ENCODE assay signal across 1 cellular context in genomic region chr1:26900001-26900814, GRCh38.
A peak's percentile ranks its signal among the peaks of the same experiment; 100 is the strongest.
TF ChIP-seq lines count a peak whose summit lies in the region.

Gene GPATCH3 (minus strand): TSS chr1:26900467. CDS start chr1:26900442, 25 bp downstream.

TF ChIP-seq in HepG2, 621 proteins besides CTCF, POLR2A, EP300 and RAD21 (continued from another document and continues in another):
- TF ChIP-seq ZNF770 (CRISPR knock-in tag; IDR thresholded peaks at IDR 0.05) (0 out of 2 replicates have a peak, but pooled peaks have one; percentile 22), ZNF121 (CRISPR knock-in tag; IDR thresholded peaks at IDR 0.05) (0 out of 2 replicates have a peak, but pooled peaks have one; percentile 18), ZBTB21 (CRISPR knock-in tag; IDR thresholded peaks at IDR 0.05) (no peak), NONO (IDR thresholded peaks at IDR 0.05) (no peak), NONO (CRISPR knock-in tag; conservative IDR thresholded peaks at IDR 0.05) (peak; percentile 76), ZBTB38 (CRISPR knock-in tag; IDR thresholded peaks at IDR 0.05) (no peak), ZNF83 (CRISPR knock-in tag; IDR thresholded peaks at IDR 0.05; ENCODE audit: borderline replicate concordance) (no peak), IRF2 (CRISPR knock-in tag; IDR thresholded peaks at IDR 0.05) (peak; percentile 76), ATF1 (CRISPR knock-in tag; IDR thresholded peaks at IDR 0.05) (peak; percentile 60; the same call in 1 of the 2 replicates), ZNF12 (CRISPR knock-in tag; IDR thresholded peaks at IDR 0.05) (peak; percentile 62), PCBP1 (IDR thresholded peaks at IDR 0.05; ENCODE audit: borderline replicate concordance, low read depth, low read length) (0 out of 2 replicates have a peak, but pooled peaks have one; percentile 31), ZNF572 (CRISPR knock-in tag; IDR thresholded peaks at IDR 0.05) (no peak), KDM3A (CRISPR knock-in tag; IDR thresholded peaks at IDR 0.05; ENCODE audit: low read depth) (no peak), ZNF772 (CRISPR knock-in tag; IDR thresholded peaks at IDR 0.05) (peak; percentile 95), KMT2B (CRISPR knock-in tag; IDR thresholded peaks at IDR 0.05) (peak; percentile 92), ZNF766 (CRISPR knock-in tag; IDR thresholded peaks at IDR 0.05; ENCODE audit: borderline replicate concordance) (no peak), ZSCAN5A (CRISPR knock-in tag; IDR thresholded peaks at IDR 0.05; ENCODE audit: borderline replicate concordance) (peak; percentile 84; the same call in 1 of the 2 replicates), ZNF563 (CRISPR knock-in tag; IDR thresholded peaks at IDR 0.05) (peak; percentile 75; the same call in 1 of the 2 replicates), IRX3 (CRISPR knock-in tag; IDR thresholded peaks at IDR 0.05; ENCODE audit: borderline replicate concordance, low read depth) (peak; percentile 83; the same call in 1 of the 2 replicates), HDAC1 (CRISPR knock-in tag; IDR thresholded peaks at IDR 0.05) (peak; percentile 99), ARID3A (IDR thresholded peaks at IDR 0.05; ENCODE audit: low read depth, low read length) (no peak), ATRX (CRISPR knock-in tag; IDR thresholded peaks at IDR 0.05; ENCODE audit: borderline replicate concordance) (no peak), ZNF501 (CRISPR knock-in tag; IDR thresholded peaks at IDR 0.05) (peak; percentile 78), RORA (CRISPR knock-in tag; IDR thresholded peaks at IDR 0.05) (no peak), MYNN (CRISPR knock-in tag; IDR thresholded peaks at IDR 0.05; ENCODE audit: low read depth) (no peak; the same call in 1 of the 2 replicates), ZNF564 (CRISPR knock-in tag; IDR thresholded peaks at IDR 0.05) (no peak), BRF2 (CRISPR knock-in tag; IDR thresholded peaks at IDR 0.05) (peak; percentile 72; the same call in 1 of the 2 replicates), ZSCAN20 (CRISPR knock-in tag; IDR thresholded peaks at IDR 0.05; ENCODE audit: borderline replicate concordance) (no peak), ZNF274 (CRISPR knock-in tag; IDR thresholded peaks at IDR 0.05) (0 out of 2 replicates have a peak, but pooled peaks have one; percentile 44), ZNF383 (CRISPR knock-in tag; IDR thresholded peaks at IDR 0.05; ENCODE audit: borderline replicate concordance) (no peak), ZNF253 (CRISPR knock-in tag; IDR thresholded peaks at IDR 0.05; ENCODE audit: borderline replicate concordance) (no peak), SNAPC2 (CRISPR knock-in tag; IDR thresholded peaks at IDR 0.05) (peak; percentile 77; the same call in 1 of the 2 replicates), ZMAT3 (CRISPR knock-in tag; conservative IDR thresholded peaks at IDR 0.05) (peak; percentile 77), RBFOX2 (IDR thresholded peaks at IDR 0.05; ENCODE audit: low read depth, low read length) (0 out of 2 replicates have a peak, but pooled peaks have one; percentile 41), TERF1 (CRISPR knock-in tag; IDR thresholded peaks at IDR 0.05) (no peak), ZBTB26 (CRISPR knock-in tag; IDR thresholded peaks at IDR 0.05; ENCODE audit: borderline replicate concordance) (peak; percentile 56; the same call in 1 of the 2 replicates), JUND (CRISPR knock-in tag; IDR thresholded peaks at IDR 0.05) (no peak), NCOA5 (CRISPR knock-in tag; IDR thresholded peaks at IDR 0.05) (no peak), ZBTB43 (CRISPR knock-in tag; conservative IDR thresholded peaks at IDR 0.05) (no peak; the same call in 1 of the 2 replicates), TIGD3 (CRISPR knock-in tag; IDR thresholded peaks at IDR 0.05; ENCODE audit: borderline replicate concordance) (no peak), ZNF333 (CRISPR knock-in tag; IDR thresholded peaks at IDR 0.05; ENCODE audit: borderline replicate concordance) (0 out of 2 replicates have a peak, but pooled peaks have one; percentile 42), SP5 (CRISPR knock-in tag; IDR thresholded peaks at IDR 0.05; ENCODE audit: borderline replicate concordance, low read depth) (no peak), RNF2 (conservative IDR thresholded peaks at IDR 0.05; ENCODE audit: low read depth) (no peak), ZNF20 (CRISPR knock-in tag; IDR thresholded peaks at IDR 0.05) (no peak), ZNF761 (CRISPR knock-in tag; conservative IDR thresholded peaks at IDR 0.05) (peak; percentile 83), HOXD1 (CRISPR knock-in tag; IDR thresholded peaks at IDR 0.05) (no peak), HNRNPK (IDR thresholded peaks at IDR 0.05; ENCODE audit: low read depth, low read length, poor library complexity, severe bottlenecking) (no peak), ZZZ3 (CRISPR knock-in tag; IDR thresholded peaks at IDR 0.05; ENCODE audit: borderline replicate concordance) (no peak), HOXA3 (CRISPR knock-in tag; IDR thresholded peaks at IDR 0.05) (peak; percentile 86; the same call in 1 of the 2 replicates), ERF (CRISPR knock-in tag; IDR thresholded peaks at IDR 0.05) (0 out of 2 replicates have a peak, but pooled peaks have one; percentile 39), MEF2D (CRISPR knock-in tag; IDR thresholded peaks at IDR 0.05) (peak; percentile 72), ZFYVE20 (CRISPR knock-in tag; IDR thresholded peaks at IDR 0.05; ENCODE audit: borderline replicate concordance, low read depth) (no peak), RBM22 (optimal IDR thresholded peaks at IDR 0.05; ENCODE audit: low read length) (no peak), GATA4 (IDR thresholded peaks at IDR 0.05; ENCODE audit: borderline replicate concordance, low read depth) (peak; percentile 82), PHF21A (CRISPR knock-in tag; IDR thresholded peaks at IDR 0.05) (peak; percentile 65), ZBTB42 (CRISPR knock-in tag; IDR thresholded peaks at IDR 0.05) (no peak), CBX5 (CRISPR knock-in tag; IDR thresholded peaks at IDR 0.05; ENCODE audit: borderline replicate concordance) (peak; percentile 70; the same call in 1 of the 2 replicates), REST (IDR thresholded peaks at IDR 0.05; ENCODE audit: borderline replicate concordance in 1 of 2, low read depth in 1 of 2, low read length in 2 of 2) (peak in 1 of 2 experiments; percentile 54; a peak in 1 of 4 replicates)
